7 cellular contexts compared by ENCODE assay signal in the genomic region with DNA sequence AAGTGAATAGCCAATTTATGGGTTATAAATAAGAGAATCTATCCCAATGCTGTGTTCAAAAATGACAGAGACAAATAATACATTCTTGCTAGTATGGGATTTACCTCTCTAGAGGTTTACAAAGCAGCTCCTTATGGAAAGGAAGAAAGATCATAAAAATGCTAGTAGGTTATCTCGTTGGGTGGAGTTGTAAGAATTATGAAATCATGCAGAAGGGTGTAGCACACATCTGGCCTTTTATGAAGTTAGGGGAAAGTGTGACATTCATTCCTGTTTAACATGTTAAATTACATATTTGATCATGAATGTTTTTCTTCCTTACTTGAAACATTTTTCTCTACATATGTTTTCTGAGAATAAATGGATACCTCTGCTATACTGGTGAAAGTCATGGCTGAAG.
"Had no signal": no experiment of that assay in that cellular context is flagged by ENCODE, and none has a peak within 500 bp of the region (broad histone marks: within the 10 kb centered on the region; RNA-seq: fewer than 3 reads in every experiment).

No MANE protein-coding gene starts in this region.

- H3K27ac Mint-ChIP-seq: GM23338, H9 had no signal

- FAIRE-seq: H1, H54, HTR-8/SVneo had no signal

- H3K4me3 Mint-ChIP-seq: GM23338, H9 had no signal

- H3K4me3 ChIP-seq: GM23338 had no signal

- DNase-seq: H9, HCEC 1CT, IMR-90 had no signal

- ATAC-seq: GM23338 had no signal

- H3K9me3 Mint-ChIP-seq: GM23338, H9 had no signal
